11 cellular contexts compared by ENCODE assay signal in genomic region chr11:128621491-128622136, GRCh38. TPM values are rescaled to one million over a fixed set of nuclear protein-coding genes. Genes with fewer than 3 reads are reported as not detected.
DNase-seq lines count a peak whose midpoint lies in the region; ATAC-seq and TF ChIP-seq lines count a peak whose summit lies in the region.
"Had no signal": no experiment of that assay in that cellular context is flagged by ENCODE, and none has a peak within 500 bp of the region (broad histone marks: within the 10 kb centered on the region; RNA-seq: fewer than 3 reads in every experiment).

No MANE protein-coding gene starts in this region.

- no peak for ATAC-seq in natural killer cell
- no peak for ATAC-seq in GM21526 (IDR thresholded peaks at IDR 0.05; ENCODE audit: low FRiP score, unreplicated experiment)
- ATAC-seq: Panc1 had no signal

- no peak overlapping the region for H3K4me3 Mint-ChIP-seq in endothelial cell (ENCODE audit: unreplicated experiment)
- H3K4me3 Mint-ChIP-seq in natural killer cell: no peak overlapping the region
- H3K4me3 Mint-ChIP-seq: activated CD4-positive, alpha-beta T cell treated with anti-CD3 and anti-CD28 coated beads, Interleukin-2, amount 10 ng/mL, durations not matched to agents 24 days and 14 days had no signal

- no peaks in the 10 kb centered on the region for H3K36me3 ChIP-seq in KOPT-K1 (ENCODE audit: insufficient read depth, low read length)
- H3K36me3 ChIP-seq: tibial nerve had no signal

- H3K36me3 Mint-ChIP-seq in endothelial cell (ENCODE audit: low read depth, unreplicated experiment): no peaks in the 10 kb centered on the region
- H3K36me3 Mint-ChIP-seq in natural killer cell: no peaks in the 10 kb centered on the region

- intact Hi-C loops in natural killer cell (cut with micrococcal nuclease): no loop called here

- H3K9me3 ChIP-seq in KOPT-K1 (ENCODE audit: insufficient read depth, low read length, poor library complexity, severe bottlenecking): no peaks in the 10 kb centered on the region
- H3K9me3 ChIP-seq: tibial nerve had no signal

- H3K27me3 Mint-ChIP-seq in endothelial cell (ENCODE audit: unreplicated experiment): peaks cover 8% of the 10 kb centered on the region
- no peaks in the 10 kb centered on the region for H3K27me3 Mint-ChIP-seq in natural killer cell (ENCODE audit: low read depth in 2 of 2)
- H3K27me3 Mint-ChIP-seq: activated CD4-positive, alpha-beta T cell treated with anti-CD3 and anti-CD28 coated beads, Interleukin-2, amount 10 ng/mL, durations not matched to agents 24 days and 14 days had no signal

- peaks cover 88% of the 10 kb centered on the region for H3K4me1 Mint-ChIP-seq in endothelial cell (ENCODE audit: unreplicated experiment)
- peaks cover 64 to 67% of the 10 kb centered on the region in 2 donors for H3K4me1 Mint-ChIP-seq in natural killer cell

- H3K27ac Mint-ChIP-seq in endothelial cell (ENCODE audit: unreplicated experiment): peak overlapping the region; percentile 70
- H3K27ac Mint-ChIP-seq in natural killer cell: peak overlapping the region; percentile 93 to 97

- H3K27ac ChIP-seq in KOPT-K1 (ENCODE audit: low read depth, low read length, poor library complexity, severe bottlenecking): peak overlapping the region; percentile 2

- DNase-seq in AG08396 (ENCODE audit: low spot score) (peak; percentile 66), endothelial cell (ENCODE audit: low spot score) (no peak), natural killer cell (no peak), HT-29 (ENCODE audit: low spot score) (no peak), NCI-H1092 (lab: John Stamatoyannopoulos, UW) (no peak), GDM1 (lab: John Stamatoyannopoulos, UW) (no peak)
- DNase-seq: activated CD4-positive, alpha-beta T cell treated with anti-CD3 and anti-CD28 coated beads, Interleukin-2, amount 10 ng/mL, durations not matched to agents 24 days and 14 days had no signal

- no peaks in the 10 kb centered on the region for H3K9me3 Mint-ChIP-seq in endothelial cell (ENCODE audit: unreplicated experiment)
- H3K9me3 Mint-ChIP-seq in natural killer cell: no peaks in the 10 kb centered on the region
- H3K9me3 Mint-ChIP-seq: activated CD4-positive, alpha-beta T cell treated with anti-CD3 and anti-CD28 coated beads, Interleukin-2, amount 10 ng/mL, durations not matched to agents 24 days and 14 days had no signal

- TF ChIP-seq CTCF in endothelial cell (IDR thresholded peaks at IDR 0.05; ENCODE audit: unreplicated experiment) (no peak), natural killer cell (IDR thresholded peaks at IDR 0.05) (no peak)

RNA-seq across cellular contexts. Expression of gene ETS1, which starts 34.3 kb away (rescaled TPM):
- total RNA-seq in endothelial cell (ENCODE audit: unreplicated experiment) (309 TPM), natural killer cell (100 to 1,000 TPM; 532 to 684 (median 589) TPM)
- 3.8 and 4.3 TPM in 2 replicates for total RNA-seq in HT-29 (2014; rRNA removed; shearing (Covaris generic))

Comparison
In these comparisons a context has a peak if more than half of its experiments do, and no peak if none do; other contexts are left out.
1. RNA of gene ETS1, which starts 34.3 kb away (total RNA-seq): 532 to 684 TPM in natural killer cell and 309 TPM in endothelial cell (single experiment); 3.8 to 4.3 TPM in HT-29; every median in the first group is over 10 times any median in the second.